8 cellular contexts compared by ENCODE assay signal in the genomic region with DNA sequence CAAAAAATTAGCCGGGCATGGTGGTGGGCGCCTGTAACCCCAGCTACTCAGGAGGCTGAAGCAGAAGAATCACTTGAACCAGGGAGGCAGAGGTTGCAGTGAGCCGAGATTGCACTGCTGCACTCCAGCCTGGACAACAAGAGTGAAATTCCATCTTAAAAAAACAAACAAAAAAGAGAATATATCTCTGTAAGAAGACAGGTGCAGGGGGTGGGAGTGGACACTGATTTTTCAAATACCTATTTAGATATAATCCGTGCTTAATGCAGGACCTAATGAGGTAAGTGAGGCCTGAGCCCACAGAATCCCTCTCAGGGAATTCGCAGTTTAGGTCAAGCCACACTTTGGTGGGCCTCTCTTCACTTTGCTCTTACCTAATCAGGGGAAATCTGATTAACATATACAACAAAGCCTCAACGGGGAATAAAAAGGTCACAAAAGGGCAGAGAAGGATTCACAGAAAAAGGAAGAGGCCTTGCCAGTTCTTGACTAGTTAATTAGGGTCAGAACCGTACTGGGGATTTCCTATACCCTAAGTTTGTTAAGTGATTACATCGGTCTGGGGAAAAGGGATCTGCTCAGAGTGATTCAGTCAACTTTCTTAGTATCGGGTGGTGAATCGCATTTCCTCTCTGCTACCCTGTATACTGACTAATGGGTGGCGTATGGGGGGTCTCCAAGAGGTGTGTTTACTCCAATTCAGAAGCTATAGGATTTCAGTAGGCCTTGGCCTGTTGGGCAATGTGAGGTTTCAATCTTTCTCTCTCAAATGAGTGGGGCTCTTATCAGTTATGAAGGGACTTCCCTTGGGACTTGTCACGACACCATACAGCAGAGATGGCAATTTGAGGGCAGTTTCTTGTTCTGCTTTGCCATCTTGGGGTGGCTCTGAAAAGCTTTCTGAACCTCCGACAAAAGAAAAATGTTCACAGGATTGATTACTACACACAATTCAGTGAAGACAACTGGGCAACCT. TPM values are rescaled to one million over a fixed set of nuclear protein-coding genes. Genes with fewer than 3 reads are reported as not detected.
DNase-seq lines count a peak whose midpoint lies in the region; ATAC-seq and TF ChIP-seq lines count a peak whose summit lies in the region.

No MANE protein-coding gene starts in this region.

- no peaks in the 10 kb centered on the region for H3K9me3 Mint-ChIP-seq in T-cell
- H3K9me3 Mint-ChIP-seq in mesothelial cell of epicardium = no peaks in the 10 kb centered on the region

- H3K27ac ChIP-seq in stomach smooth muscle (ENCODE audit: low read length) = no peak overlapping the region

- peak; percentile 55 for DNase-seq in A172 (ENCODE audit: low spot score)
- DNase-seq in T-cell = peak in 31 of 34 experiments; percentile 6 to 53 (median 24)
- DNase-seq in astrocyte of the hippocampus (ENCODE audit: low read depth, low spot score) = peak; percentile 9
- no peak for DNase-seq in mesothelial cell of epicardium (ENCODE audit: low spot score in 2 of 2, unreplicated experiment in 2 of 2)
- DNase-seq in NCI-H748 (lab: John Stamatoyannopoulos, UW; ENCODE audit: unreplicated experiment) = no peak

- in situ Hi-C loops in GM18951 (cut with MboI; ENCODE audit: low sequenced_read_pairs, unreplicated experiment) = loop anchor here (10.0 kb wide), 2 partner anchors 89 to 169 kb away; no protein-coding TSS in a partner anchor

- H3K27ac Mint-ChIP-seq in T-cell (peak overlapping the region; percentile 98 to 99), mesothelial cell of epicardium (peak overlapping the region; percentile 96)

- peak; percentile 25 for ATAC-seq in HG03442 (IDR thresholded peaks at IDR 0.05; ENCODE audit: unreplicated experiment)
- peak; percentile 25 to 61 (median 36) for ATAC-seq in T-cell (replicated peaks in 1 of 4)

- H3K36me3 Mint-ChIP-seq in T-cell (no peaks in the 10 kb centered on the region), mesothelial cell of epicardium (no peaks in the 10 kb centered on the region)

- H3K4me1 Mint-ChIP-seq in T-cell (peaks cover 31 to 45% (median 39%) of the 10 kb centered on the region in 3 donors), mesothelial cell of epicardium (peaks cover 36% of the 10 kb centered on the region)

- no peaks in the 10 kb centered on the region for H3K9me3 ChIP-seq in stomach smooth muscle (ENCODE audit: control insufficient read depth in 2 of 2, low read length in 2 of 2)

- H3K4me1 ChIP-seq in stomach smooth muscle (ENCODE audit: control insufficient read depth, insufficient read depth, low read length) = peaks cover 20% of the 10 kb centered on the region

- CTCF ChIA-PET in T-cell (lab: Charles Lee) = interaction anchor here (0.7 to 1.6 kb wide), 4 partner anchors 55 to 278 kb away, joined by 3 to 16 read pairs (median 4); no protein-coding TSS in a partner anchor

- no peak for TF ChIP-seq CTCF in mesothelial cell of epicardium (IDR thresholded peaks at IDR 0.05; ENCODE audit: unreplicated experiment)

- peak overlapping the region; percentile 92 to 98 (median 93) for H3K4me3 Mint-ChIP-seq in T-cell
- peak overlapping the region; percentile 81 for H3K4me3 Mint-ChIP-seq in mesothelial cell of epicardium

- H3K36me3 ChIP-seq in stomach smooth muscle (ENCODE audit: control insufficient read depth in 2 of 2, insufficient read depth in 2 of 2, low read length in 2 of 2) = no peaks in the 10 kb centered on the region

- POLR2A ChIA-PET in T-cell (lab: Charles Lee) = interaction anchor here in 1 of 2 donors (0.5 to 1.1 kb wide), 3 partner anchors 19 to 127 kb away, joined by 3 to 4 read pairs (median 3); no protein-coding TSS in a partner anchor

- H3K9ac ChIP-seq in stomach smooth muscle (ENCODE audit: low read length in 2 of 2) = peak overlapping the region; percentile 19 to 29

- H3K27me3 ChIP-seq in stomach smooth muscle (ENCODE audit: control insufficient read depth in 1 of 2, insufficient read depth in 2 of 2, low read length in 2 of 2) = no peaks in the 10 kb centered on the region

- H3K27me3 Mint-ChIP-seq in T-cell = no peaks in the 10 kb centered on the region
- H3K27me3 Mint-ChIP-seq in mesothelial cell of epicardium (ENCODE audit: low read depth) = no peaks in the 10 kb centered on the region

- peak overlapping the region in 1 of 2 donors; percentile 82 for H3K4me3 ChIP-seq in stomach smooth muscle (ENCODE audit: low read length in 2 of 2)

- TF ChIP-seq POLR2A in GM18951 (IDR thresholded peaks at IDR 0.05; ENCODE audit: extremely low read depth, insufficient read depth, insufficient read length) = peak; percentile 44

RNA-seq across cellular contexts. Expression of a gene that starts 1.9 kb away (rescaled TPM):
- 7.7 and 11.1 TPM in 2 replicates for total RNA-seq in A172 (2014; rRNA removed; shearing (Covaris generic))
- total RNA-seq in T-cell (10 to 100 TPM; 24.3 to 33.7 (median 27.8) TPM), mesothelial cell of epicardium (82.7 to 92.5 TPM (median 90.6 TPM) in 3 replicates)

Comparison
In these comparisons a context has a peak if more than half of its experiments do, and no peak if none do; other contexts are left out.
1. DNase-seq: peak in A172 (single experiment), T-cell (31 of 34) and astrocyte of the hippocampus (single experiment); none in mesothelial cell of epicardium (0 of 2) and NCI-H748 (single experiment).